In the genomic region with DNA sequence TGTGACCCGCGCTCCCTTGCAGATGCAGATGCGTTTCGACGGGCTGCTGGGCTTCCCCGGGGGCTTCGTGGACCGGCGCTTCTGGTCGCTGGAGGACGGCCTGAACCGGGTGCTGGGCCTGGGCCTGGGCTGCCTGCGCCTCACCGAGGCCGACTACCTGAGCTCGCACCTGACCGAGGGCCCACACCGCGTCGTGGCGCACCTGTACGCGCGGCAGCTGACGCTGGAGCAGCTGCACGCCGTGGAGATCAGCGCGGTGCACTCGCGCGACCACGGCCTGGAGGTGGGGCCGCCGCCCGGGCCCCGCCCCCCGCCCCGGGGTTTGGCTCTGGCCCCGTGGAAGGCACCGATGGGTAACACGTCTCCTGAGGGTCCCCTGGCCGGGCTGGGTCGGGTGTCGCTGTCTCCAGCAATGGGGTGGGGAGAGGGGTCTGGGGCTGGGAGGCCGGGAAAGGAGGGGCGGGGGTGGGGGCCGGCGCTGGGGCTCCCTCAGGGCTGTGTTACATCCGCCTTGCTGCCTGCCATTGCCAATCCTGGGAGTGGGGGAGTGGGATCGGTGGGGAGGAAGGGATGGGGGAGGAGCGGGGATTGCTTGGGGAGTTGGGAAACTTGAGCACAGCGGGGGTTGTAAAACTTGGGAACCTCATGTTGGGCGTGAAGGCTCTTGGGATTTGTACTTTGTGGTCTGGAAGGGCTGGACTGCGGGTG, we compare ENCODE assay signal across 8 cellular contexts. TPM values are rescaled to one million over a fixed set of nuclear protein-coding genes. Genes with fewer than 3 reads are reported as not detected.
DNase-seq lines count a peak whose midpoint lies in the region; ATAC-seq and TF ChIP-seq lines count a peak whose summit lies in the region.

No MANE protein-coding gene starts in this region.

- H3K27me3 ChIP-seq in KMS-11 (ENCODE audit: insufficient read depth, low read depth): no peaks in the 10 kb centered on the region
- no peaks in the 10 kb centered on the region for H3K27me3 ChIP-seq in esophagus (ENCODE audit: control insufficient read depth in 1 of 2, insufficient read depth in 2 of 2, low read length in 2 of 2)
- no peaks in the 10 kb centered on the region for H3K27me3 ChIP-seq in upper lobe of left lung

- H3K4me2 ChIP-seq in KMS-11: peak overlapping the region; percentile 57

- H3K79me2 ChIP-seq in KMS-11 (ENCODE audit: insufficient read depth, low read depth): peaks cover 7% of the 10 kb centered on the region; the same call in 1 of the 2 replicates

- H4K20me1 ChIP-seq in KMS-11 (ENCODE audit: insufficient read depth): no peaks in the 10 kb centered on the region

- DNase-seq in activated T-cell treated with anti-CD3 and anti-CD28 coated beads for 1 hour (ENCODE audit: low read depth) (peak; percentile 30), activated T-cell treated with anti-CD3 and anti-CD28 coated beads for 4 hours (no peak), activated T-cell treated with anti-CD3 and anti-CD28 coated beads for 24 hours (ENCODE audit: low read depth) (peak; percentile 37), myocyte (ENCODE audit: low read depth) (peak; percentile 42), upper lobe of left lung (peak; percentile 50 to 93), amniotic stem cell (lab: John Stamatoyannopoulos, UW) (no peak)

- WGBS in esophagus, 2 donors: 2% methylated on average over 51 to 55 of the region's 55 CpGs
- 0 to 2% methylated on average over 2 to 13 of the region's 55 CpGs for WGBS in upper lobe of left lung, 2 donors

- no peaks in the 10 kb centered on the region for H3K9me3 ChIP-seq in esophagus (ENCODE audit: control insufficient read depth in 2 of 2, insufficient read depth in 1 of 2, low read depth in 1 of 2, low read length in 1 of 2)
- no peaks in the 10 kb centered on the region for H3K9me3 ChIP-seq in upper lobe of left lung

- peak overlapping the region; percentile 82 for H3K9ac ChIP-seq in KMS-11

- ATAC-seq in upper lobe of left lung (ENCODE audit: low FRiP score in 2 of 2): peak in 1 of 2 donors; percentile 61

- peak overlapping the region; percentile 53; the same call in 1 of the 2 replicates for H3K27ac ChIP-seq in KMS-11
- H3K27ac ChIP-seq in esophagus (ENCODE audit: low read depth in 2 of 2, low read length in 1 of 2): peak overlapping the region; percentile 95 to 96
- peak overlapping the region; percentile 86 to 91 (median 88) for H3K27ac ChIP-seq in upper lobe of left lung

- peak overlapping the region; percentile 58 for H2AFZ ChIP-seq in KMS-11 (ENCODE audit: low read depth)

- H3K36me3 ChIP-seq in KMS-11 (ENCODE audit: insufficient read depth) (peaks cover 4% of the 10 kb centered on the region; the same call in 1 of the 2 replicates), esophagus (ENCODE audit: control insufficient read depth in 2 of 2, insufficient read depth in 2 of 2, low read length in 1 of 2) (peaks cover 0 to 47% of the 10 kb centered on the region in 2 donors), upper lobe of left lung (peaks cover 8 to 52% (median 36%) of the 10 kb centered on the region in 4 donors)

- H3K4me1 ChIP-seq in KMS-11 (ENCODE audit: low read depth, poor library complexity, severe bottlenecking) (peaks cover 13% of the 10 kb centered on the region), esophagus (ENCODE audit: control insufficient read depth in 2 of 2, insufficient read depth in 2 of 2, low read length in 1 of 2) (peaks cover 4 to 11% of the 10 kb centered on the region in 2 donors), upper lobe of left lung (peaks cover 17 to 35% (median 21%) of the 10 kb centered on the region in 4 donors)

- no peak for TF ChIP-seq EP300 in upper lobe of left lung (IDR thresholded peaks at IDR 0.05)

- TF ChIP-seq CTCF in KMS-11 (conservative IDR thresholded peaks at IDR 0.05; ENCODE audit: low read depth, low read length) (no peak), upper lobe of left lung (IDR thresholded peaks at IDR 0.05) (no peak)

- no peak overlapping the region for H3K4me3 ChIP-seq in KMS-11 (IDR thresholded peaks at IDR 0.05; ENCODE audit: insufficient read depth, low read depth, low read length)
- H3K4me3 ChIP-seq in esophagus (ENCODE audit: low read depth in 1 of 2, low read length in 2 of 2): peak overlapping the region; percentile 73 to 96
- peak overlapping the region; percentile 71 to 100 (median 98) for H3K4me3 ChIP-seq in upper lobe of left lung

- no peak for TF ChIP-seq POLR2A in upper lobe of left lung (IDR thresholded peaks at IDR 0.05)

RNA-seq across cellular contexts. Expression of a gene that starts 0.7 kb away (rescaled TPM):
- 10 to 100 TPM; 18.5 to 29.3 TPM for polyA plus RNA-seq in esophagus
- total RNA-seq in myocyte: 81.4 and 102 TPM in 2 replicates
- polyA plus RNA-seq in myocyte (2012): 55.8 TPM
- total RNA-seq in upper lobe of left lung: 10 to 100 TPM; 14.9 to 66.0 (median 34.1) TPM

RNA-seq across cellular contexts. Expression of a gene that starts 40.0 kb away (rescaled TPM):
- 10 to 100 TPM in 1 of 2 donors, 1 to 10 TPM in 1; 9.3 to 26.8 TPM for polyA plus RNA-seq in esophagus
- 16.8 and 18.0 TPM in 2 replicates for total RNA-seq in myocyte
- polyA plus RNA-seq in myocyte (2012): 19.0 TPM
- 10 to 100 TPM; 17.9 to 67.1 (median 20.0) TPM for total RNA-seq in upper lobe of left lung

RNA-seq across cellular contexts. Expression of a gene that starts 40.2 kb away (rescaled TPM):
- under 1 TPM; 0.39 to 0.81 TPM for polyA plus RNA-seq in esophagus
- total RNA-seq in myocyte (0.91 and 1.1 TPM in 2 replicates), upper lobe of left lung (10 to 100 TPM in 1 of 6 donors, 1 to 10 TPM in 5; 1.6 to 19.1 (median 4.3) TPM)
- 3.5 TPM for polyA plus RNA-seq in myocyte (2012)

Comparison
In these comparisons a context has a peak if more than half of its experiments do, and no peak if none do; other contexts are left out.
1. DNase-seq: peak in activated T-cell treated with anti-CD3 and anti-CD28 coated beads for 1 hour (single experiment), activated T-cell treated with anti-CD3 and anti-CD28 coated beads for 24 hours (single experiment), myocyte (single experiment) and upper lobe of left lung (2 of 2); none in activated T-cell treated with anti-CD3 and anti-CD28 coated beads for 4 hours (single experiment) and amniotic stem cell (single experiment).
2. Peak in every context shown above with its lines, with median percentiles within 50 percentile points of each other: H3K27ac ChIP-seq.